In genomic region chr15:67563092-67563491, GRCh38 we compare ENCODE assay signal across 20 cellular contexts.
"Had no signal": no experiment of that assay in that cellular context is flagged by ENCODE, and none has a peak within 500 bp of the region (broad histone marks: within the 10 kb centered on the region; RNA-seq: fewer than 3 reads in every experiment).

No MANE protein-coding gene starts in this region.

- H3K27me3 ChIP-seq: MG63 had no signal

- H3K27ac ChIP-seq: RWPE1 had no signal

- ATAC-seq: SK-N-SH treated with all-trans-retinoic acid at 6 μM for 48 hours had no signal

- DNase-seq: KBM-7; MG63; NCI-H1092; NCI-H1105 treated with DMSO at 0.1 percent for 48 hours; NCI-H1417 treated with DMSO at 0.1 percent for 48 hours; NCI-H146; NCI-H1694 treated with DMSO at 0.1 percent for 48 hours; NCI-H1930; NCI-H2081; NCI-H2107; NCI-H2171 treated with DMSO at 0.1 percent for 48 hours; NCI-H345; NCI-H446 treated with DMSO at 0.1 percent for 48 hours; NCI-H510A treated with DMSO at 0.1 percent for 48 hours; NCI-H69; NCI-H774; NK-92 treated with Interleukin-12 subunit alpha and Interleukin-12 subunit beta, amount 100 ng/mL, for 24 hours; SHP77 had no signal

- H3K4me3 ChIP-seq: MG63 had no signal
